In genomic region chr7:2886900-2887299, GRCh38 we compare ENCODE assay signal across 8 cellular contexts. TPM values are rescaled to one million over a fixed set of nuclear protein-coding genes. Genes with fewer than 3 reads are reported as not detected.
DNase-seq lines count a peak whose midpoint lies in the region; ATAC-seq and TF ChIP-seq lines count a peak whose summit lies in the region.

No MANE protein-coding gene starts in this region.

- ATAC-seq in activated CD8-positive, alpha-beta memory T cell treated with anti-CD3 and anti-CD28 coated beads, Interleukin-2, amount 10 ng/mL, durations not matched to agents 7 days and 5 days = peak; percentile 74
- ATAC-seq in natural killer cell treated with Interleukin-12 subunit alpha and Interleukin-12 subunit beta and Interleukin-15 and Interleukin-18, amount 100 ng/mL, for 72 hours = peak; percentile 70 to 83
- no peak for ATAC-seq in GM21447 (IDR thresholded peaks at IDR 0.05; ENCODE audit: unreplicated experiment)
- no peak for ATAC-seq in HG03565 (IDR thresholded peaks at IDR 0.05; ENCODE audit: unreplicated experiment)

- intact Hi-C loops in esophagus muscularis mucosa (cut with DNase I) = no loop called here

- H3K4me3 ChIP-seq in esophagus muscularis mucosa = no peak overlapping the region

- no peak for TF ChIP-seq EP300 in esophagus muscularis mucosa (IDR thresholded peaks at IDR 0.05)

- H3K9me3 Mint-ChIP-seq in activated CD8-positive, alpha-beta memory T cell treated with anti-CD3 and anti-CD28 coated beads, Interleukin-2, amount 10 ng/mL, durations not matched to agents 7 days and 5 days (ENCODE audit: low read depth) = no peaks in the 10 kb centered on the region
- H3K9me3 Mint-ChIP-seq in natural killer cell treated with Interleukin-12 subunit alpha and Interleukin-12 subunit beta and Interleukin-15 and Interleukin-18, amount 100 ng/mL, for 72 hours = no peaks in the 10 kb centered on the region

- TF ChIP-seq CTCF in esophagus muscularis mucosa (IDR thresholded peaks at IDR 0.05) = peak; percentile 39 to 57 (median 52)

- H3K36me3 Mint-ChIP-seq in activated CD8-positive, alpha-beta memory T cell treated with anti-CD3 and anti-CD28 coated beads, Interleukin-2, amount 10 ng/mL, durations not matched to agents 7 days and 5 days = no peaks in the 10 kb centered on the region
- H3K36me3 Mint-ChIP-seq in natural killer cell treated with Interleukin-12 subunit alpha and Interleukin-12 subunit beta and Interleukin-15 and Interleukin-18, amount 100 ng/mL, for 72 hours = no peaks in the 10 kb centered on the region

- WGBS in esophagus muscularis mucosa = 10% methylated on average over 7 of the region's 12 CpGs

- DNase-seq in Daoy (ENCODE audit: low read depth) (peak; percentile 83), HK-2 (ENCODE audit: unreplicated experiment) (peak; percentile 58), NCI-H82 (lab: John Stamatoyannopoulos, UW) (peak; percentile 73), esophagus muscularis mucosa (ENCODE audit: extremely low spot score) (no peak)
- peak; percentile 73 for DNase-seq in activated CD8-positive, alpha-beta memory T cell treated with anti-CD3 and anti-CD28 coated beads, Interleukin-2, amount 10 ng/mL, durations not matched to agents 7 days and 5 days
- no peak for DNase-seq in natural killer cell treated with Interleukin-12 subunit alpha and Interleukin-12 subunit beta and Interleukin-15 and Interleukin-18, amount 100 ng/mL, for 72 hours (ENCODE audit: low spot score)

- peaks cover 4% of the 10 kb centered on the region for H3K4me1 Mint-ChIP-seq in activated CD8-positive, alpha-beta memory T cell treated with anti-CD3 and anti-CD28 coated beads, Interleukin-2, amount 10 ng/mL, durations not matched to agents 7 days and 5 days
- peaks cover 4 to 6% of the 10 kb centered on the region in 2 donors for H3K4me1 Mint-ChIP-seq in natural killer cell treated with Interleukin-12 subunit alpha and Interleukin-12 subunit beta and Interleukin-15 and Interleukin-18, amount 100 ng/mL, for 72 hours (ENCODE audit: low read depth in 2 of 2)

- CTCF ChIA-PET in activated CD8-positive, alpha-beta memory T cell treated with anti-CD3 and anti-CD28 coated beads, Interleukin-2, amount 10 ng/mL, durations not matched to agents 7 days and 5 days (lab: Charles Lee) = interaction anchor here (0.6 to 2.8 kb wide), 15 partner anchors 17 to 316 kb away, joined by 3 to 20 read pairs (median 3); no protein-coding TSS in a partner anchor

- H3K36me3 ChIP-seq in esophagus muscularis mucosa = no peaks in the 10 kb centered on the region

- H3K27ac Mint-ChIP-seq in activated CD8-positive, alpha-beta memory T cell treated with anti-CD3 and anti-CD28 coated beads, Interleukin-2, amount 10 ng/mL, durations not matched to agents 7 days and 5 days = peak overlapping the region; percentile 2
- H3K27ac Mint-ChIP-seq in natural killer cell treated with Interleukin-12 subunit alpha and Interleukin-12 subunit beta and Interleukin-15 and Interleukin-18, amount 100 ng/mL, for 72 hours = no peak overlapping the region

- H3K9me3 ChIP-seq in esophagus muscularis mucosa = no peaks in the 10 kb centered on the region

- peaks cover 0 to 28% (median 0%) of the 10 kb centered on the region in 4 donors for H3K27me3 ChIP-seq in esophagus muscularis mucosa

- H3K4me3 Mint-ChIP-seq in activated CD8-positive, alpha-beta memory T cell treated with anti-CD3 and anti-CD28 coated beads, Interleukin-2, amount 10 ng/mL, durations not matched to agents 7 days and 5 days = no peak overlapping the region
- no peak overlapping the region for H3K4me3 Mint-ChIP-seq in natural killer cell treated with Interleukin-12 subunit alpha and Interleukin-12 subunit beta and Interleukin-15 and Interleukin-18, amount 100 ng/mL, for 72 hours

- H3K27ac ChIP-seq in esophagus muscularis mucosa (replicated peaks in 1 of 4) = no peak overlapping the region

- peaks cover 7% of the 10 kb centered on the region for H3K27me3 Mint-ChIP-seq in activated CD8-positive, alpha-beta memory T cell treated with anti-CD3 and anti-CD28 coated beads, Interleukin-2, amount 10 ng/mL, durations not matched to agents 7 days and 5 days
- no peaks in the 10 kb centered on the region for H3K27me3 Mint-ChIP-seq in natural killer cell treated with Interleukin-12 subunit alpha and Interleukin-12 subunit beta and Interleukin-15 and Interleukin-18, amount 100 ng/mL, for 72 hours

- no peak for TF ChIP-seq POLR2A in esophagus muscularis mucosa (IDR thresholded peaks at IDR 0.05; ENCODE audit: low read depth)

- no peaks in the 10 kb centered on the region for H3K4me1 ChIP-seq in esophagus muscularis mucosa

RNA-seq across cellular contexts. Expression of gene GNA12, which starts 42.8 kb away (rescaled TPM):
- total RNA-seq in Daoy (2014; rRNA removed; shearing (Covaris generic)) = 6.3 and 7.5 TPM in 2 replicates
- total RNA-seq in activated CD8-positive, alpha-beta memory T cell treated with anti-CD3 and anti-CD28 coated beads, Interleukin-2, amount 10 ng/mL, durations not matched to agents 7 days and 5 days = 10 to 100 TPM; 14.4 to 18.6 TPM
- total RNA-seq in esophagus muscularis mucosa = 10 to 100 TPM; 25.3 to 61.8 (median 38.9) TPM
- 10 to 100 TPM; 15.5 to 27.1 TPM for total RNA-seq in natural killer cell treated with Interleukin-12 subunit alpha and Interleukin-12 subunit beta and Interleukin-15 and Interleukin-18, amount 100 ng/mL, for 72 hours

Comparison
In these comparisons a context has a peak if more than half of its experiments do, and no peak if none do; other contexts are left out.
1. DNase-seq: peak in Daoy (single experiment), HK-2 (single experiment), NCI-H82 (single experiment) and activated CD8-positive, alpha-beta memory T cell treated with anti-CD3 and anti-CD28 coated beads, Interleukin-2, amount 10 ng/mL, durations not matched to agents 7 days and 5 days (single experiment); none in esophagus muscularis mucosa (single experiment) and natural killer cell treated with Interleukin-12 subunit alpha and Interleukin-12 subunit beta and Interleukin-15 and Interleukin-18, amount 100 ng/mL, for 72 hours (single experiment).
2. ATAC-seq: peak in activated CD8-positive, alpha-beta memory T cell treated with anti-CD3 and anti-CD28 coated beads, Interleukin-2, amount 10 ng/mL, durations not matched to agents 7 days and 5 days (single experiment) and natural killer cell treated with Interleukin-12 subunit alpha and Interleukin-12 subunit beta and Interleukin-15 and Interleukin-18, amount 100 ng/mL, for 72 hours (2 of 2); none in GM21447 (single experiment) and HG03565 (single experiment).